ENCODE assay signal across 8 cellular contexts in the genomic region with DNA sequence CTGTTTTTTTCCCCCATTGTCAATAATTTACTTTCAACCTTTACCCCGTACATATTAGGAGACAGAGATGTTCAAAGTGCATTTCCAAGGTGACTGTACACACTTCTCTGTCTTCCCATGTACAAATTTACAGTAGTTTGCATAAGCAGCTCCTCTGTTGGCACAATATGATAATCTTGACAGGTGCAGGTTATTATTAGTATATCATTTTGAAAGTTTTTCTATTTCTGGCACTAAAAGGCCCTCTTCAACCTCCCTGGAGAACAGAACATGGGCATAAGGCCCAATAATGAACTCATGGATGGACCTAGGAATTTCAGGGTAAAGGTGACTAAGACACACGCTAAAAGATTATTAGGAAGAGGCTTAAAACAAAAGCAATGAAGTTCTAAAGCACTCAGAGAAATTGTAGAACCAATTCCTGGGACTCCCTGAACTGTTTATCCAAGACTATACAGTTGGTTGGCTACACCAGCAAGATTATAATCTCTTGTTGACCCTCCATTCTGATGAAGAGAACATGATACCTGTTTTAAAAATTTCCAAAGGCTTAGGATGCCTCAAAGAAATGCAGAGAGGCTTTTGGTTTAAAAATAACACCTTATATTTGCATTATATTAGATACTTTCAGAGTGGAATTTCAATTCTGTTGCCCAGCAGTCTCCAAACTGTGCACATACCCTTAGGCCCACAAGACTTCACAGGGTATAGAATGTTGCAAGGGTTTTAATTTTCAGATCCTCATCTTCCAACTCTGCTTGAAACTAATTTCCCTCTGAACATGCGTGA. TPM values are rescaled to one million over a fixed set of nuclear protein-coding genes. Genes with fewer than 3 reads are reported as not detected.
DNase-seq lines count a peak whose midpoint lies in the region; FAIRE-seq lines count a peak whose summit lies in the region.

No MANE protein-coding gene starts in this region.

- H3K27ac ChIP-seq in HUES64 (ENCODE audit: low read depth, low read length): peak overlapping the region; percentile 77; the same call in 1 of the 2 replicates
- H3K27ac ChIP-seq in caudate nucleus (ENCODE audit: low read depth, low read length): peak overlapping the region; percentile 89

- H3K27me3 ChIP-seq in HUES64 (ENCODE audit: insufficient read depth, low read length): no peaks in the 10 kb centered on the region

- H3K4me1 ChIP-seq in HUES64 (ENCODE audit: insufficient read depth, low read length): peaks cover 40% of the 10 kb centered on the region

- intact Hi-C loops in posterior vena cava (cut with DNase I): no loop called here

- peak overlapping the region; percentile 86 for H3K4me3 ChIP-seq in HUES64 (ENCODE audit: low read length)

- DNase-seq in GM18507 (ENCODE audit: extremely low spot score, insufficient read length, low read depth) (no peak), caudate nucleus (lab: John Stamatoyannopoulos, UW) (peak in 1 of 61 donors; percentile 18), midbrain (lab: John Stamatoyannopoulos, UW) (peak; percentile 19), dedifferentiated amniotic fluid mesenchymal stem cell (ENCODE audit: extremely low spot score) (no peak), NK-92 (lab: John Stamatoyannopoulos, UW; ENCODE audit: unreplicated experiment) (no peak), posterior vena cava (ENCODE audit: low spot score) (no peak)
- DNase-seq in stimulated activated CD4-positive, alpha-beta T cell treated with anti-CD3 and anti-CD28 coated beads, Interleukin-2, amount 100 ng/mL, for 24 hours: no peak

- H3K36me3 ChIP-seq in HUES64 (ENCODE audit: insufficient read depth, low read length): no peaks in the 10 kb centered on the region

- H3K9ac ChIP-seq in HUES64 (ENCODE audit: low read depth, low read length): peak overlapping the region; percentile 77

- WGBS in HUES64: 64% methylated on average over 3 of the region's 3 CpGs

- FAIRE-seq in GM18507 (lab: Jason Lieb, UNC): peak; percentile 78

- H3K9me3 ChIP-seq in HUES64 (ENCODE audit: insufficient read depth, low read depth, low read length): no peaks in the 10 kb centered on the region

RNA-seq across cellular contexts. Expression of gene AIG1, which starts 1.1 kb away (rescaled TPM):
- 23.5 TPM for polyA plus RNA-seq in HUES64 (2013, experiment 1 of 2)
- polyA plus RNA-seq in HUES64 (2013, experiment 2 of 2): 26.2 TPM
- 10 to 100 TPM; 25.8 to 32.7 TPM for total RNA-seq in posterior vena cava
